In the genomic region with DNA sequence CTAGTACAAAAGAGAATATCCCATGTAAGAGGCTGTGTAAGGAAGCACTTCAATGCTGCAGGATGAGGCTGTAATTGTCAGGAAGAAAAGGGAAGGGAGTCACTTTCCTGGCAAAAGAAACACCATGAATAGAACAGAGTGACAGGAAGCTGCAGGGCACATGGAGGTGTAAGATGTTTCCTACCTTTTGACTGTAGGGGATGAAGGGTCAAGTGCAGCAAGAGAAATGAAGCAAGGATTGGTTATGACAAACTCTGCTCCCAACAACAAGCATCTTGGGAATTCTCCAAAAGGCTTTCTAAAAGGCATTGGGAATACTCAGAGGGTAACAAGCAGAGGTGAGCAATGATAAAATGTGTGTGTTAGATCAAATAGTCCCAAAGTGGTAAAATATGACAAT, we compare ENCODE assay signal across 25 cellular contexts.
"Had no signal": no experiment of that assay in that cellular context is flagged by ENCODE, and none has a peak within 500 bp of the region (broad histone marks: within the 10 kb centered on the region; RNA-seq: fewer than 3 reads in every experiment).

No MANE protein-coding gene starts in this region.

- H3K36me3 ChIP-seq: brain microvascular endothelial cell, esophagus squamous epithelium, gastroesophageal sphincter had no signal

- H3K9me3 ChIP-seq: esophagus squamous epithelium, gastroesophageal sphincter had no signal

- DNase-seq: activated CD4-positive, alpha-beta T cell treated with anti-CD3 and anti-CD28 coated beads for 48 hours; activated CD4-positive, alpha-beta T cell treated with anti-CD3 and anti-CD28 coated beads, Interleukin-2, amount 50 U/mL, for 1 hour; activated CD4-positive, alpha-beta T cell treated with anti-CD3 and anti-CD28 coated beads, Interleukin-2, amount 50 U/mL, for 48 hours; activated CD8-positive, alpha-beta memory T cell treated with anti-CD3 and anti-CD28 coated beads for 24 hours; activated CD8-positive, alpha-beta T cell treated with anti-CD3 and anti-CD28 coated beads for 36 hours; activated effector memory CD4-positive, alpha-beta T cell treated with Interleukin-2 at 50 U/mL for 16 hours; activated gamma-delta T cell treated with Interleukin-2 at 50 U/mL for 16 hours; activated naive CD4-positive, alpha-beta T cell treated with anti-CD3 and anti-CD28 coated beads, Interleukin-2, amount 50 U/mL, for 16 hours; activated naive CD4-positive, alpha-beta T cell treated with Interleukin-2 at 50 U/mL for 16 hours; activated T-cell treated with anti-CD3 and anti-CD28 coated beads, Interleukin-2, amount 50 U/mL, for 4 hours; amniotic stem cell; anterior cingulate cortex; brain microvascular endothelial cell; effector CD8-positive, alpha-beta T cell; esophagus squamous epithelium; foreskin melanocyte; head of caudate nucleus; T-helper 2 cell had no signal

- H3K27me3 ChIP-seq: brain microvascular endothelial cell, esophagus squamous epithelium, gastroesophageal sphincter had no signal

- H3K4me3 ChIP-seq: coronary artery, esophagus squamous epithelium, gastroesophageal sphincter had no signal

- H3K27ac ChIP-seq: brain microvascular endothelial cell, coronary artery, esophagus squamous epithelium, gastroesophageal sphincter, VCaP had no signal

- H3K4me1 ChIP-seq: esophagus squamous epithelium, gastroesophageal sphincter had no signal

- FAIRE-seq: astrocyte, bronchial epithelial cell, endometrium, TTC549 had no signal
